In the genomic region with DNA sequence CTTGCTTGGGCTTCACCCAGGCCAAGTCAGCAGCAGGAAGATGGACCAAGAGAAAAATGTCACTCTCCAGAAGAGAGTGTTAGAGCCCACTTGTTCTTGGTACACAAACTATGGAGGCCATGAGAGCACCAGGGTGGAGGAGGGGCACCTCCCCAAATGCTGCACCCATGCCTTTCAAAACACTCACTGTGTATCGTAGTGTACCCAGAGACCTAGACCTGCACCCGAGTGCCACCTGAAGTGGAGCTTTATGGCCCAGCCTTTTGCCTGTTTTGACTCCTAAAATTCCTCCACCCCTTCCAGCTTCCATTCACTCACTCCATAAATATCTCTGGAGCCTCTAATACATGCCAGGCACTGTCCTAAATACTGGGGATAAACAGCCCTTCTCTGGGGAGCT, we compare ENCODE assay signal across 24 cellular contexts. TPM values are rescaled to one million over a fixed set of nuclear protein-coding genes. Genes with fewer than 3 reads are reported as not detected.
A peak's percentile ranks its signal among the peaks of the same experiment; 100 is the strongest.
DNase-seq lines count a peak whose midpoint lies in the region; ATAC-seq and TF ChIP-seq lines count a peak whose summit lies in the region.
"Had no signal": no experiment of that assay in that cellular context is flagged by ENCODE, and none has a peak within 500 bp of the region (broad histone marks: within the 10 kb centered on the region; RNA-seq: fewer than 3 reads in every experiment).

No MANE protein-coding gene starts in this region.

- whole genome bisulfite sequencing in endodermal cell (ENCODE audit: insufficient coverage in 1 of 2, insufficient read length in 1 of 2), 2 experiments = 93% methylated on average over 2 of the region's 2 CpGs; no CpG with 5 or more reads in 1 of the 2 experiments

- no peak overlapping the region for H3K27ac ChIP-seq in endodermal cell (ENCODE audit: low read depth, low read length)
- H3K27ac ChIP-seq: A549; BLaER1 treated with 17β-estradiol and CSF1 and Interleukin-3, amounts not matched to agents 10 nM and 100 nM had no signal

- H3K36me3 Mint-ChIP-seq in activated CD8-positive, alpha-beta T cell treated with anti-CD3 and anti-CD28 coated beads, Interleukin-2, amount 10 ng/mL, durations not matched to agents 7 days and 5 days (ENCODE audit: low read depth) = no peaks in the 10 kb centered on the region
- H3K36me3 Mint-ChIP-seq in activated CD8-positive, alpha-beta T cell treated with anti-CD3 and anti-CD28 coated beads for 36 hours (ENCODE audit: low read depth) = no peaks in the 10 kb centered on the region
- H3K36me3 Mint-ChIP-seq in endodermal cell (ENCODE audit: low read depth) (no peaks in the 10 kb centered on the region), progenitor cell of endocrine pancreas (ENCODE audit: insufficient read depth) (no peaks in the 10 kb centered on the region)
- H3K36me3 Mint-ChIP-seq: CD8-positive, alpha-beta memory T cell had no signal

- H3K4me3 Mint-ChIP-seq in activated CD8-positive, alpha-beta T cell treated with anti-CD3 and anti-CD28 coated beads, Interleukin-2, amount 10 ng/mL, durations not matched to agents 7 days and 5 days = no peak overlapping the region
- no peak overlapping the region for H3K4me3 Mint-ChIP-seq in activated CD8-positive, alpha-beta T cell treated with anti-CD3 and anti-CD28 coated beads for 36 hours
- H3K4me3 Mint-ChIP-seq in endodermal cell (no peak overlapping the region), progenitor cell of endocrine pancreas (ENCODE audit: low read depth) (no peak overlapping the region)
- H3K4me3 Mint-ChIP-seq: CD14-positive monocyte; CD4-positive, alpha-beta T cell; GM23338; H9 had no signal

- no peak overlapping the region for H3K4me3 ChIP-seq in endodermal cell (ENCODE audit: low read length)
- H3K4me3 ChIP-seq: A549; BLaER1 treated with 17β-estradiol and CSF1 and Interleukin-3, amounts not matched to agents 10 nM and 100 nM; GM12878; GM23338 had no signal

- no peaks in the 10 kb centered on the region for H3K9me3 Mint-ChIP-seq in activated CD8-positive, alpha-beta T cell treated with anti-CD3 and anti-CD28 coated beads, Interleukin-2, amount 10 ng/mL, durations not matched to agents 7 days and 5 days (ENCODE audit: insufficient read depth)
- H3K9me3 Mint-ChIP-seq in activated CD8-positive, alpha-beta T cell treated with anti-CD3 and anti-CD28 coated beads for 36 hours = no peaks in the 10 kb centered on the region
- H3K9me3 Mint-ChIP-seq in endodermal cell (no peaks in the 10 kb centered on the region), progenitor cell of endocrine pancreas (ENCODE audit: low read depth) (no peaks in the 10 kb centered on the region)
- H3K9me3 Mint-ChIP-seq: CD4-positive, alpha-beta T cell; CD8-positive, alpha-beta memory T cell; GM23338; H9 had no signal

- peak; percentile 4 for DNase-seq in activated CD8-positive, alpha-beta T cell treated with anti-CD3 and anti-CD28 coated beads, Interleukin-2, amount 10 ng/mL, durations not matched to agents 7 days and 5 days
- no peak for DNase-seq in activated CD8-positive, alpha-beta T cell treated with anti-CD3 and anti-CD28 coated beads for 36 hours
- DNase-seq in endodermal cell (peak; percentile 3), mucosa of gallbladder (ENCODE audit: low spot score) (peak; percentile 3), progenitor cell of endocrine pancreas (ENCODE audit: low spot score, unreplicated experiment) (no peak), SIG-M5 (lab: John Stamatoyannopoulos, UW) (no peak)
- DNase-seq: 8988T; ACHN; AML-193; BE2C; CD4-positive, alpha-beta T cell; CD8-positive, alpha-beta memory T cell; DMS 273 treated with DMSO at 0.1 percent for 48 hours; DMS79; EL; GDM1; H9 had no signal

- CTCF ChIA-PET in activated CD8-positive, alpha-beta T cell treated with anti-CD3 and anti-CD28 coated beads, Interleukin-2, amount 10 ng/mL, durations not matched to agents 7 days and 5 days (lab: Charles Lee) = no interaction called here
- CTCF ChIA-PET in activated CD8-positive, alpha-beta T cell treated with anti-CD3 and anti-CD28 coated beads for 36 hours (lab: Charles Lee) = no interaction called here

- ATAC-seq in activated CD8-positive, alpha-beta T cell treated with anti-CD3 and anti-CD28 coated beads, Interleukin-2, amount 10 ng/mL, durations not matched to agents 7 days and 5 days = no peak
- no peak for ATAC-seq in activated CD8-positive, alpha-beta T cell treated with anti-CD3 and anti-CD28 coated beads for 36 hours
- ATAC-seq: A549, GM12878, GM23338, HCT116 had no signal

- POLR2A ChIA-PET in activated CD8-positive, alpha-beta T cell treated with anti-CD3 and anti-CD28 coated beads, Interleukin-2, amount 10 ng/mL, durations not matched to agents 7 days and 5 days (lab: Charles Lee) = no interaction called here
- POLR2A ChIA-PET in activated CD8-positive, alpha-beta T cell treated with anti-CD3 and anti-CD28 coated beads for 36 hours (lab: Charles Lee) = no interaction called here

- H3K36me3 ChIP-seq in endodermal cell (ENCODE audit: control insufficient read depth, insufficient read depth, low read length) = no peaks in the 10 kb centered on the region
- H3K36me3 ChIP-seq: BE2C; BLaER1 treated with 17β-estradiol and CSF1 and Interleukin-3, amounts not matched to agents 10 nM and 100 nM had no signal

- no peaks in the 10 kb centered on the region for H3K9me3 ChIP-seq in endodermal cell (ENCODE audit: control insufficient read depth, low read length)
- H3K9me3 ChIP-seq: A549; BE2C; BLaER1 treated with 17β-estradiol and CSF1 and Interleukin-3, amounts not matched to agents 10 nM and 100 nM had no signal

- H3K27me3 ChIP-seq in endodermal cell (ENCODE audit: control insufficient read depth, insufficient read depth, low read length, poor library complexity, severe bottlenecking) = no peaks in the 10 kb centered on the region
- H3K27me3 ChIP-seq: BE2C had no signal

- H3K4me1 Mint-ChIP-seq in activated CD8-positive, alpha-beta T cell treated with anti-CD3 and anti-CD28 coated beads, Interleukin-2, amount 10 ng/mL, durations not matched to agents 7 days and 5 days (ENCODE audit: low read depth) = peaks cover 3% of the 10 kb centered on the region
- peaks cover 7% of the 10 kb centered on the region for H3K4me1 Mint-ChIP-seq in activated CD8-positive, alpha-beta T cell treated with anti-CD3 and anti-CD28 coated beads for 36 hours (ENCODE audit: low read depth)
- H3K4me1 Mint-ChIP-seq in endodermal cell = no peaks in the 10 kb centered on the region
- H3K4me1 Mint-ChIP-seq in progenitor cell of endocrine pancreas (ENCODE audit: low read depth) = no peaks in the 10 kb centered on the region
- H3K4me1 Mint-ChIP-seq: GM23338 had no signal

- H3K27me3 Mint-ChIP-seq in activated CD8-positive, alpha-beta T cell treated with anti-CD3 and anti-CD28 coated beads, Interleukin-2, amount 10 ng/mL, durations not matched to agents 7 days and 5 days (ENCODE audit: low read depth) = no peaks in the 10 kb centered on the region
- H3K27me3 Mint-ChIP-seq in activated CD8-positive, alpha-beta T cell treated with anti-CD3 and anti-CD28 coated beads for 36 hours = no peaks in the 10 kb centered on the region
- H3K27me3 Mint-ChIP-seq in endodermal cell (ENCODE audit: insufficient read depth) (peaks cover 37% of the 10 kb centered on the region), progenitor cell of endocrine pancreas (peaks cover 30% of the 10 kb centered on the region)
- H3K27me3 Mint-ChIP-seq: CD4-positive, alpha-beta T cell had no signal

- no peak overlapping the region for H3K27ac Mint-ChIP-seq in activated CD8-positive, alpha-beta T cell treated with anti-CD3 and anti-CD28 coated beads, Interleukin-2, amount 10 ng/mL, durations not matched to agents 7 days and 5 days
- H3K27ac Mint-ChIP-seq in activated CD8-positive, alpha-beta T cell treated with anti-CD3 and anti-CD28 coated beads for 36 hours = no peak overlapping the region
- H3K27ac Mint-ChIP-seq in endodermal cell = no peak overlapping the region
- no peak overlapping the region for H3K27ac Mint-ChIP-seq in progenitor cell of endocrine pancreas
- H3K27ac Mint-ChIP-seq: CD14-positive monocyte; CD4-positive, alpha-beta T cell; CD8-positive, alpha-beta memory T cell; GM23338; H9 had no signal

- no peaks in the 10 kb centered on the region for H3K4me1 ChIP-seq in endodermal cell (ENCODE audit: control insufficient read depth, insufficient read depth, low read length)
- H3K4me1 ChIP-seq: A549, BE2C had no signal

- intact Hi-C loops in activated CD8-positive, alpha-beta T cell treated with anti-CD3 and anti-CD28 coated beads for 36 hours (cut with micrococcal nuclease) = no loop called here

- no peak for TF ChIP-seq CTCF in activated CD8-positive, alpha-beta T cell treated with anti-CD3 and anti-CD28 coated beads for 36 hours (IDR thresholded peaks at IDR 0.05)
- TF ChIP-seq CTCF in endodermal cell (conservative IDR thresholded peaks at IDR 0.05) (no peak), progenitor cell of endocrine pancreas (IDR thresholded peaks at IDR 0.05; ENCODE audit: unreplicated experiment) (no peak)

- no peak overlapping the region for H3K9ac ChIP-seq in endodermal cell (ENCODE audit: extremely low read depth, low read length, poor library complexity, severe bottlenecking)
- H3K9ac ChIP-seq: BLaER1 treated with 17β-estradiol and CSF1 and Interleukin-3, amounts not matched to agents 10 nM and 100 nM had no signal

RNA-seq across cellular contexts. Expression of a gene that starts 5.0 kb away (rescaled TPM):
- total RNA-seq in activated CD8-positive, alpha-beta T cell treated with anti-CD3 and anti-CD28 coated beads, Interleukin-2, amount 10 ng/mL, durations not matched to agents 7 days and 5 days = not detected
- total RNA-seq in activated CD8-positive, alpha-beta T cell treated with anti-CD3 and anti-CD28 coated beads for 36 hours = not detected
- total RNA-seq in endodermal cell (under 1 TPM; 0.42 to 0.86 TPM), mucosa of gallbladder (0.52 TPM), progenitor cell of endocrine pancreas (0.29 and 0.40 TPM in 2 replicates)
- not detected for polyA plus RNA-seq in endodermal cell (2013, experiment 1 of 2)
- not detected for polyA plus RNA-seq in endodermal cell (2013, experiment 2 of 2)
- total RNA-seq: CD4-positive, alpha-beta T cell; CD8-positive, alpha-beta memory T cell; GM23338; H4 had no signal
- polyA plus RNA-seq: CD8-positive, alpha-beta memory T cell; GM12878; GM23338 had no signal

Comparison
In these comparisons a context has a peak if more than half of its experiments do, and no peak if none do; other contexts are left out.
1. DNase-seq: peak in activated CD8-positive, alpha-beta T cell treated with anti-CD3 and anti-CD28 coated beads, Interleukin-2, amount 10 ng/mL, durations not matched to agents 7 days and 5 days (single experiment), endodermal cell (single experiment) and mucosa of gallbladder (single experiment); none in activated CD8-positive, alpha-beta T cell treated with anti-CD3 and anti-CD28 coated beads for 36 hours (single experiment), progenitor cell of endocrine pancreas (single experiment) and SIG-M5 (single experiment).